Comparison of ENCODE assay signal across 20 cellular contexts in the genomic region with DNA sequence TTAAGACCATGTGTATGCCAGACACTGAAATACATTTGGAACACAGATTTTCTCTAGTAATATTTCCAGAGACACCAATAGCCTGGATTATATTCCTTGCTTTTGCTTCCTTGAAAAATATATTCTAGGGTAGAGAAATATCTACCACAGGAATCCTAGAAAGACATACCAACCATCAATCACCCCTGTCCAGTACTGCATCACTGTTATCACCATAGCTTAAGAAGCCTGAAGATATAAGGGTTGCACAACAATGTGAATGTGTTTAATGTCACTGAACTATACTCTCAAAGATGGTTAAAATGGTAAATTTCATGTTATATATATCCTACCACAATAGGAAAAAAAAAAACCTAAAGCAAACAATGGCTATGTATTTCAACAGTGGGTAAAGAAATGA.
"Had no signal": no experiment of that assay in that cellular context is flagged by ENCODE, and none has a peak within 500 bp of the region (broad histone marks: within the 10 kb centered on the region; RNA-seq: fewer than 3 reads in every experiment).

No MANE protein-coding gene starts in this region.

- H3K4me1 Mint-ChIP-seq: IgD-negative memory B cell had no signal

- H3K9me3 Mint-ChIP-seq: IgD-negative memory B cell had no signal

- H3K27ac Mint-ChIP-seq: IgD-negative memory B cell had no signal

- H3K36me3 Mint-ChIP-seq: IgD-negative memory B cell had no signal

- H3K27me3 Mint-ChIP-seq: IgD-negative memory B cell had no signal

- DNase-seq: Kasumi-1, MM.1S, NCI-H1092 treated with DMSO at 0.1 percent for 48 hours, NCI-H1436 treated with DMSO at 0.1 percent for 48 hours, NCI-H1694, NCI-H187 treated with DMSO at 0.1 percent for 48 hours, NCI-H2029 treated with DMSO at 0.1 percent for 48 hours, NCI-H2107, NCI-H2227 treated with DMSO at 0.1 percent for 48 hours, NCI-H446, NCI-H510A, NCI-H524 treated with DMSO at 0.1 percent for 48 hours, NCI-H774, Right ventricle myocardium superior, RPMI8226, SIG-M5 had no signal

- H3K4me3 Mint-ChIP-seq: IgD-negative memory B cell had no signal

- H3K4me3 ChIP-seq: K562, SJSA1, SK-N-MC had no signal
